In the genomic region with DNA sequence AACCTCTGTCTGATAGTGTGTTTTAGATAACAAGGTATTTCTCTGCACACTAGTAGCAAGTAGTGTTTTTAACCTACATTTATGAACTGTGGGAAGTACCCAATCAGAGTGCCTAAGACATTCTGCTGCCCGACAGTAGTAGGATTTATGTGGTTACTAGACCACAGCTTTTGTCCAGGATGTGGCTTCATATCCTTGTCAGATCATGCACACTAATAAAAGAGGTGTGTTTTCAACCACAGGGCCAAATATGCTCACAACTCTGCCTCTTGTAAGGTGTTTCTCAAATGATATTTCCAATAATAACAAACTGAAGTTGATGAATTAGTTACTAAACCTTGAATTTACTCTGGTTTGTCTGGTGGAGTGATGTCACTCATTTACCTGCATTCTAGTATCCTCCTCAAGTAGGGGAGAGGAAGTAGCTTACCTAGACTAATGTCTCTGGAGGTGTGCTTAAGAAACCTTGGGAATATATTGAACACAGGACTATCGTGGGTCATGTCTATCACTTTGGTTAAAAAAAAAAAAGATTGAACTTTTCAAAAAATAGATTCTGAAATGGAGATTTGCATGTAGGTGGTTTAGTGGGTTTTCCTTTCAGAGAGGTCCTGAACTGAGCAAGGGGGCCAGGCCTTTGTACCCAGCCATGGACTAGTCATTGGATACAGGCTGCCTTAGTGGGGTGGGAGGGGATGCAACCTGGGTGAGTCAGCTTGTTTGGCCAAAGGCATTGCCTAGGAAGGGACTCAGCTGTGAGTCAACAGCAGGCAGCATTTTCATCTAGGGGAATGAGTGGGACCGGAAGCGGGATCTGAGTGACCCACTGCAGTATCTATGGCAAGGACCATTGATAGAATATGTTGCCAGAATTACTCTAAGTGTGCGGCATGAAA, we compare ENCODE assay signal across 8 cellular contexts. TPM values are rescaled to one million over a fixed set of nuclear protein-coding genes. Genes with fewer than 3 reads are reported as not detected.
DNase-seq lines count a peak whose midpoint lies in the region; ATAC-seq, FAIRE-seq and TF ChIP-seq lines count a peak whose summit lies in the region.

No MANE protein-coding gene starts in this region.

- no peak overlapping the region for H3K27ac ChIP-seq in ovary

- DNase-seq in activated naive CD4-positive, alpha-beta T cell treated with Interleukin-2 at 50 U/mL for 16 hours = peak; percentile 48
- DNase-seq in activated naive CD4-positive, alpha-beta T cell (lab: John Stamatoyannopoulos, UW) = no peak
- DNase-seq in T-cell = peak in 31 of 34 experiments; percentile 16 to 75 (median 56)
- DNase-seq in bronchial epithelial cell (ENCODE audit: low read depth) = peak; percentile 87
- peak; percentile 15 to 30 for DNase-seq in stimulated activated CD4-positive, alpha-beta T cell treated with anti-CD3 and anti-CD28 coated beads, Interleukin-2, amount 100 ng/mL, for 48 hours
- DNase-seq in ovary = no peak
- no peak for DNase-seq in NCI-H2171 treated with DMSO at 0.1 percent for 48 hours (lab: John Stamatoyannopoulos, UW)

- no peak for FAIRE-seq in bronchial epithelial cell (lab: Jason Lieb, UNC)

- TF ChIP-seq CTCF in bronchial epithelial cell (IDR thresholded peaks at IDR 0.05; ENCODE audit: insufficient read depth, low read length, severe bottlenecking) (no peak), ovary (IDR thresholded peaks at IDR 0.05) (no peak)

- H3K4me1 Mint-ChIP-seq in T-cell = peaks cover 72 to 75% (median 73%) of the 10 kb centered on the region in 3 donors

- peaks cover 3% of the 10 kb centered on the region for H3K4me1 ChIP-seq in ovary (ENCODE audit: insufficient read depth)

- POLR2A ChIA-PET in T-cell (lab: Charles Lee) = interaction anchor here in 1 of 2 donors (0.5 kb wide), 1 partner anchor 181 kb away, joined by 7 read pairs; no protein-coding TSS in a partner anchor

- no peaks in the 10 kb centered on the region for H3K9me3 ChIP-seq in ovary

- peaks cover 3% of the 10 kb centered on the region for H3K36me3 ChIP-seq in bronchial epithelial cell (ENCODE audit: control insufficient read depth, insufficient read depth, low read length)
- no peaks in the 10 kb centered on the region for H3K36me3 ChIP-seq in ovary

- H3K4me3 ChIP-seq in bronchial epithelial cell (ENCODE audit: low read depth, low read length) = no peak overlapping the region
- no peak overlapping the region for H3K4me3 ChIP-seq in ovary

- CTCF ChIA-PET in T-cell (lab: Charles Lee) = interaction anchor here in 1 of 2 donors (0.6 kb wide), 1 partner anchor 161 kb away, joined by 5 read pairs; no protein-coding TSS in a partner anchor

- H3K4me3 Mint-ChIP-seq in T-cell = peak overlapping the region; percentile 37 to 79 (median 55)

- H3K27me3 ChIP-seq in bronchial epithelial cell (ENCODE audit: control insufficient read depth, insufficient read depth, low read length) (no peaks in the 10 kb centered on the region), ovary (no peaks in the 10 kb centered on the region)

- 76 to 85% (median 76%) methylated on average over 5 of the region's 5 CpGs for WGBS in ovary, 3 donors

- intact Hi-C loops in ovary (cut with DNase I) = no loop called here

- TF ChIP-seq POLR2A in ovary (IDR thresholded peaks at IDR 0.05) = no peak

- H3K27me3 Mint-ChIP-seq in T-cell = no peaks in the 10 kb centered on the region

- peak overlapping the region; percentile 55 to 80 for H3K27ac Mint-ChIP-seq in T-cell

- TF ChIP-seq EP300 in ovary (IDR thresholded peaks at IDR 0.05) = no peak

- H3K9me3 Mint-ChIP-seq in T-cell = no peaks in the 10 kb centered on the region

- ATAC-seq in HG03139 (IDR thresholded peaks at IDR 0.05; ENCODE audit: unreplicated experiment) (peak; percentile 78), T-cell (replicated peaks in 1 of 4) (peak; percentile 93 to 97 (median 96))

- peaks cover 18% of the 10 kb centered on the region for H3K36me3 Mint-ChIP-seq in T-cell

RNA-seq across cellular contexts. Expression of gene FBXW8, which starts 14.1 kb away (rescaled TPM):
- total RNA-seq in T-cell (10 to 100 TPM; 10.7 to 17.9 (median 13.0) TPM), bronchial epithelial cell (5.4 and 5.8 TPM in 2 replicates), ovary (10 to 100 TPM in 6 of 7 donors, 1 to 10 TPM in 1; 8.3 to 23.1 (median 16.9) TPM)
- 10 to 100 TPM in 1 of 2 donors, 1 to 10 TPM in 1; 7.4 to 13.9 TPM for polyA plus RNA-seq in ovary

RNA-seq across cellular contexts. Expression of gene HRK, which starts 43.6 kb away (rescaled TPM):
- total RNA-seq in T-cell (under 1 TPM in 4 of 5 donors, not detected in 1; 0.05 to 0.41 (median 0.19) TPM), bronchial epithelial cell (not detected in 2 replicates), ovary (under 1 TPM in 5 of 7 donors, not detected in 2; under 0.01 to 0.30 (median 0.20) TPM)
- under 1 TPM in 1 of 2 donors, not detected in 1; 0.08 TPM for polyA plus RNA-seq in ovary

Comparison
In these comparisons a context has a peak if more than half of its experiments do, and no peak if none do; other contexts are left out.
1. DNase-seq: peak in activated naive CD4-positive, alpha-beta T cell treated with Interleukin-2 at 50 U/mL for 16 hours (single experiment), T-cell (31 of 34), bronchial epithelial cell (single experiment) and stimulated activated CD4-positive, alpha-beta T cell treated with anti-CD3 and anti-CD28 coated beads, Interleukin-2, amount 100 ng/mL, for 48 hours (2 of 2); none in activated naive CD4-positive, alpha-beta T cell (0 of 4), ovary (0 of 5) and NCI-H2171 treated with DMSO at 0.1 percent for 48 hours (single experiment).